Comparison of ENCODE assay signal across 1 cellular context in the genomic region with DNA sequence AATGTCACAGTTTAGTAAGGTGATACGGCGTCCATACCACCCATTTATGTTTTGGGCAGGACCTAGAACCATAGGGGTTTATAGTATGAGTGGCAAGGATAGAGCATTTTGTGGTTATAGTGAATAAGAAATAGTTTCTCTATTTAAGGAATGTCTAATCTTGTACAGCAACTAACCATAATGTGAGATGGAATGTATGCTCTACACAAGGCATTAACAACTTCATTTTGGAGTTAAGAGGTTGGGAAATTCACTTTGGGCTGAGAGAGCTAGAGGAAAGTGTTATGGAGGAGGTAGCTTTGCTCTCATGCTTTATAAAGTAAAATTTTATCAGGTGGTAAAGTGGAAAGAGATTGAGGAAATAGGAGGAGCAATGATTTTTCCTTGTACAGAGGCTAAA.
TF ChIP-seq lines count a peak whose summit lies in the region.

No MANE protein-coding gene starts in this region.

TF ChIP-seq in HepG2, 621 proteins besides CTCF, POLR2A, EP300 and RAD21:
- TF ChIP-seq NFE2L1 (CRISPR knock-in tag; IDR thresholded peaks at IDR 0.05; ENCODE audit: borderline replicate concordance), result no peak
